Comparison of ENCODE assay signal across 8 cellular contexts in the genomic region with DNA sequence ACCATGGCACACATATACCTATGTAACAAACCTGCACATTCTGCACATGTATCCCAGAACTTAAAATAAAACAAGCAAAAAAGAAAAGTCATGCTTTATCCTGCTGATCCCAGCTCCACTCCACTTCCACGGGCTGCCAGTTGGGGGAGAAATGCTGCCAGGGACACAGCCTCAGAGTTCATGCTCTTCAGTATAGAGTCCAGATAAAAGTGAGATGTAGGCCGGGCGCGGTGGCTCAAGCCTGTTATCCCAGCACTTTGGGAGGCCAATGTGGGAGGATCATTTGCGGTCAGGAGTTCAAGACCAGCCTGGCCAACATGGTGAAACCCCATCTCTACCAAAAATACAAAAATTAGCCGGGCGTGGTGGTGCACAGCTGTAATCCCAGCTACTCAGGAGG. TPM values are rescaled to one million over a fixed set of nuclear protein-coding genes. Genes with fewer than 3 reads are reported as not detected.
DNase-seq lines count a peak whose midpoint lies in the region; ATAC-seq, FAIRE-seq and TF ChIP-seq lines count a peak whose summit lies in the region.
"Not testable (repeated sequence)": the region's sequence is repeated elsewhere in the genome, so short reads cannot be mapped to it uniquely, and the experiment has no call there.

No MANE protein-coding gene starts in this region.

- POLR2A ChIA-PET in IMR-90 (lab: Charles Lee; ENCODE audit: unreplicated experiment) = interaction anchor here (0.6 kb wide), 1 partner anchor 406 kb away, joined by 3 read pairs; no protein-coding TSS in a partner anchor
- POLR2A ChIA-PET in endothelial cell of umbilical vein (lab: Charles Lee) = not testable (repeated sequence)

- H3K36me3 Mint-ChIP-seq in progenitor cell of endocrine pancreas (ENCODE audit: insufficient read depth) = peaks cover 12% of the 10 kb centered on the region

- TF ChIP-seq CTCF in IMR-90 (conservative IDR thresholded peaks at IDR 0.05; ENCODE audit: low read depth, low read length) = peak; percentile 32; the same call in 1 of the 2 replicates
- peak; percentile 10 to 37 for TF ChIP-seq CTCF in endothelial cell of umbilical vein (IDR thresholded peaks at IDR 0.05; ENCODE audit: extremely low read depth in 1 of 2, insufficient read depth in 1 of 2, low read depth in 1 of 2, low read length in 2 of 2)
- peak; percentile 44 for TF ChIP-seq CTCF in progenitor cell of endocrine pancreas (IDR thresholded peaks at IDR 0.05; ENCODE audit: unreplicated experiment)

- dilution Hi-C loops in IMR-90 (cut with HindIII; ENCODE audit: low sequenced_read_pairs, unreplicated experiment); endothelial cell of umbilical vein (cut with MboI; ENCODE audit: extremely low pct_ligation_motif_present, low sequenced_read_pairs): not testable (repeated sequence)

- 80% methylated on average over 2 of the region's 7 CpGs; no CpG with 5 or more reads in 1 of the 2 experiments for WGBS in IMR-90 (ENCODE audit: extremely low coverage in 2 of 2, insufficient read length in 1 of 2), 2 experiments

- H3K36me3 ChIP-seq in IMR-90 (ENCODE audit: control insufficient read depth, insufficient read depth, low read length) (peaks cover 13% of the 10 kb centered on the region), adipocyte (ENCODE audit: control insufficient read depth, insufficient read depth, low read length, severe bottlenecking) (peaks cover 20% of the 10 kb centered on the region)
- not testable (repeated sequence) for H3K36me3 ChIP-seq in endothelial cell of umbilical vein (ENCODE audit: control insufficient read depth in 2 of 2, extremely low read depth in 1 of 2, insufficient read depth in 2 of 2, low read length in 2 of 2)

- H4K20me1 ChIP-seq in IMR-90 (ENCODE audit: insufficient read depth, low read length); endothelial cell of umbilical vein (replicated peaks; ENCODE audit: control insufficient read depth, extremely low read depth, insufficient read depth, low read length): not testable (repeated sequence)

- H3K56ac ChIP-seq in IMR-90 (ENCODE audit: extremely low read depth, insufficient read depth, low read length) = not testable (repeated sequence)

- H3K9me3 ChIP-seq in IMR-90 (ENCODE audit: control insufficient read depth, insufficient read depth, low read length); adipocyte (ENCODE audit: control insufficient read depth, low read length); endothelial cell of umbilical vein (replicated peaks; ENCODE audit: control insufficient read depth, insufficient read depth, low read length): not testable (repeated sequence)

- H3K9ac ChIP-seq in IMR-90 (ENCODE audit: low read depth, low read length); adipocyte (ENCODE audit: low read length); endothelial cell of umbilical vein (replicated peaks; ENCODE audit: extremely low read depth, insufficient read depth, low read length): not testable (repeated sequence)

- H3K9me1 ChIP-seq in IMR-90 (ENCODE audit: insufficient read depth, low read length); endothelial cell of umbilical vein (replicated peaks; ENCODE audit: control insufficient read depth, extremely low read depth, insufficient read depth, low read length): not testable (repeated sequence)

- not testable (repeated sequence) for TF ChIP-seq POLR2A in IMR-90 (IDR thresholded peaks at IDR 0.05; ENCODE audit: low read depth, low read length); endothelial cell of umbilical vein (IDR thresholded peaks at IDR 0.05; ENCODE audit: low read depth, low read length)

- not testable (repeated sequence) for H4K8ac ChIP-seq in IMR-90 (ENCODE audit: low read depth in 2 of 2, low read length in 2 of 2)

- FAIRE-seq in endothelial cell of umbilical vein (lab: Jason Lieb, UNC) = peak; percentile 76

- intact Hi-C loops in IMR-90 (cut with micrococcal nuclease); endothelial cell of umbilical vein (cut with micrococcal nuclease): not testable (repeated sequence)

- H3K23ac ChIP-seq in IMR-90 (ENCODE audit: low read depth, low read length) = not testable (repeated sequence)

- not testable (repeated sequence) for H3K79me2 ChIP-seq in endothelial cell of umbilical vein (ENCODE audit: control insufficient read depth, insufficient read depth, low read length)

- DNase-seq in AG08395 (ENCODE audit: low spot score) (peak; percentile 67), ELF-1 (ENCODE audit: low read depth, low spot score) (peak; percentile 27), IMR-90 (peak; percentile 10), NCI-H82 (lab: John Stamatoyannopoulos, UW) (peak; percentile 50), adipocyte (ENCODE audit: low read depth) (peak; percentile 19), endothelial cell of umbilical vein (ENCODE audit: low read depth, low spot score) (peak; percentile 16), islet precursor cell (peak; percentile 68)
- not testable (repeated sequence) for DNase-seq in progenitor cell of endocrine pancreas (ENCODE audit: low spot score, unreplicated experiment)

- H4K5ac ChIP-seq in IMR-90 (ENCODE audit: low read depth, low read length) = not testable (repeated sequence)

- CTCF ChIA-PET in IMR-90 (lab: Yijun Ruan, JAX) = interaction anchor here (0.6 to 0.7 kb wide), 3 partner anchors 13 to 210 kb away, joined by 3 to 4 read pairs (median 3); no protein-coding TSS in a partner anchor
- CTCF ChIA-PET in endothelial cell of umbilical vein (lab: Charles Lee) = interaction anchor here (0.6 to 1.8 kb wide), 6 partner anchors 9 to 228 kb away, joined by 3 to 10 read pairs (median 6); no protein-coding TSS in a partner anchor

- H2BK15ac ChIP-seq in IMR-90 (ENCODE audit: low read depth, low read length) = not testable (repeated sequence)

- not testable (repeated sequence) for H3K14ac ChIP-seq in IMR-90 (replicated peaks; ENCODE audit: low read depth, low read length)

- H3K4me2 ChIP-seq in IMR-90 (ENCODE audit: low read depth, low read length); endothelial cell of umbilical vein (ENCODE audit: insufficient read depth, low read length): not testable (repeated sequence)

- not testable (repeated sequence) for H2AK9ac ChIP-seq in IMR-90 (replicated peaks; ENCODE audit: low read depth, low read length, poor library complexity)

- H2AK5ac ChIP-seq in IMR-90 (ENCODE audit: low read depth, low read length) = not testable (repeated sequence)

- BruUV-seq in IMR-90 (replicated peaks; lab: Mats Ljungman, UMichigan); endothelial cell of umbilical vein (replicated peaks; lab: Mats Ljungman, UMichigan): not testable (repeated sequence)

- peak; percentile 76 for ATAC-seq in IMR-90 (ENCODE audit: low read depth)

- H2AFZ ChIP-seq in IMR-90 (replicated peaks; ENCODE audit: low read length, poor library complexity); endothelial cell of umbilical vein (ENCODE audit: low read depth, low read length): not testable (repeated sequence)

- H3K4me3 ChIP-seq in IMR-90 (ENCODE audit: insufficient read depth, low read depth, low read length); adipocyte (ENCODE audit: low read length); endothelial cell of umbilical vein (replicated peaks in 1 of 3; ENCODE audit: insufficient read depth in 1 of 3, low read depth in 1 of 3, low read length in 3 of 3): not testable (repeated sequence)

- H2BK120ac ChIP-seq in IMR-90 (ENCODE audit: low read depth, low read length) = not testable (repeated sequence)

- not testable (repeated sequence) for H4K91ac ChIP-seq in IMR-90 (ENCODE audit: insufficient read depth, low read depth, low read length)

- H3K27ac ChIP-seq in IMR-90 (ENCODE audit: insufficient read depth, low read length); endothelial cell of umbilical vein (ENCODE audit: insufficient read depth, low read depth, low read length): not testable (repeated sequence)

- not testable (repeated sequence) for H2BK5ac ChIP-seq in IMR-90 (ENCODE audit: low read depth, low read length, poor library complexity, severe bottlenecking)

- peak overlapping the region; percentile 49 for H3K27ac Mint-ChIP-seq in progenitor cell of endocrine pancreas

- peaks cover 11% of the 10 kb centered on the region for H3K4me1 Mint-ChIP-seq in progenitor cell of endocrine pancreas (ENCODE audit: low read depth)

- not testable (repeated sequence) for H3K27me3 ChIP-seq in IMR-90 (ENCODE audit: control insufficient read depth, insufficient read depth, low read length); adipocyte (replicated peaks; ENCODE audit: control insufficient read depth, insufficient read depth, low read length); endothelial cell of umbilical vein (ENCODE audit: control insufficient read depth in 2 of 2, insufficient read depth in 2 of 2, low read length in 2 of 2)

- H3K27me3 Mint-ChIP-seq in progenitor cell of endocrine pancreas = not testable (repeated sequence)

- TF ChIP-seq RAD21 in IMR-90 (IDR thresholded peaks at IDR 0.05; ENCODE audit: low read length) = peak; percentile 16; the same call in 1 of the 2 replicates

- H3K4me1 ChIP-seq in IMR-90 (ENCODE audit: control insufficient read depth, insufficient read depth, low read length); adipocyte (ENCODE audit: control insufficient read depth, insufficient read depth, low read length); endothelial cell of umbilical vein (ENCODE audit: control insufficient read depth, extremely low read depth, insufficient read depth, low read length): not testable (repeated sequence)

- not testable (repeated sequence) for H3K18ac ChIP-seq in IMR-90 (ENCODE audit: low read depth, low read length)

- in situ Hi-C loops in IMR-90 (cut with MboI; ENCODE audit: low sequenced_read_pairs) = loop anchor here (25.0 kb wide), 2 partner anchors 360 to 485 kb away; no protein-coding TSS in a partner anchor

- not testable (repeated sequence) for H2BK20ac ChIP-seq in IMR-90 (ENCODE audit: low read depth, low read length)

- not testable (repeated sequence) for H3K4ac ChIP-seq in IMR-90 (ENCODE audit: low read depth, low read length)

- H3K9me3 Mint-ChIP-seq in progenitor cell of endocrine pancreas (ENCODE audit: low read depth) = not testable (repeated sequence)

- not testable (repeated sequence) for H3K79me1 ChIP-seq in IMR-90 (ENCODE audit: low read depth in 1 of 2, low read length in 2 of 2)

- not testable (repeated sequence) for H3K4me3 Mint-ChIP-seq in progenitor cell of endocrine pancreas (ENCODE audit: low read depth)

RNA-seq across cellular contexts. Expression of a gene that starts 22.5 kb away (rescaled TPM):
- total RNA-seq in IMR-90 (2012; rRNA removed) (4.4 and 4.5 TPM in 2 replicates), endothelial cell of umbilical vein (1.3 and 1.6 TPM in 2 replicates), progenitor cell of endocrine pancreas (24.7 and 26.7 TPM in 2 replicates)
- polyA plus RNA-seq in IMR-90 (2012; rRNA removed) (6.1 and 6.9 TPM in 2 replicates), endothelial cell of umbilical vein (1.4 and 1.5 TPM in 2 replicates)
- polyA plus RNA-seq in IMR-90 (2012; cell fraction: cytosol; rRNA removed) = 3.0 and 4.0 TPM in 2 replicates
- polyA plus RNA-seq in IMR-90 (2012; cell fraction: nucleus; rRNA removed; ENCODE audit: low replicate concordance) = 3.9 and 7.6 TPM in 2 replicates
- polyA plus RNA-seq in endothelial cell of umbilical vein (2011; cell fraction: cytosol; rRNA removed) = 1.2 TPM in 2 replicates
- 2.3 and 2.5 TPM in 2 replicates for polyA plus RNA-seq in endothelial cell of umbilical vein (2011; cell fraction: nucleus; rRNA removed)
- polyA plus RNA-seq in endothelial cell of umbilical vein (2012) = 1.3 and 1.7 TPM in 2 replicates
- 3.4 and 3.8 TPM in 2 replicates for polyA minus RNA-seq in endothelial cell of umbilical vein
- polyA minus RNA-seq in endothelial cell of umbilical vein (2011; cell fraction: cytosol; rRNA and poly(A)+ RNA removed) = not detected
- polyA minus RNA-seq in endothelial cell of umbilical vein (2011; cell fraction: nucleus; rRNA and poly(A)+ RNA removed) = 1.5 and 1.6 TPM in 2 replicates

RNA-seq across cellular contexts. Expression of a gene that starts 30.5 kb away (rescaled TPM):
- 27.2 and 38.3 TPM in 2 replicates for total RNA-seq in IMR-90 (2012; rRNA removed)
- polyA plus RNA-seq in IMR-90 (2012; rRNA removed) = 51.2 and 55.5 TPM in 2 replicates
- polyA plus RNA-seq in IMR-90 (2012; cell fraction: cytosol; rRNA removed) = 44.3 and 53.4 TPM in 2 replicates
- polyA plus RNA-seq in IMR-90 (2012; cell fraction: nucleus; rRNA removed; ENCODE audit: low replicate concordance) = 130 and 132 TPM in 2 replicates
- 40.3 and 42.0 TPM in 2 replicates for total RNA-seq in endothelial cell of umbilical vein
- 50.3 and 52.6 TPM in 2 replicates for polyA plus RNA-seq in endothelial cell of umbilical vein
- polyA plus RNA-seq in endothelial cell of umbilical vein (2011; cell fraction: cytosol; rRNA removed) = 26.2 and 30.5 TPM in 2 replicates
- 90.2 and 90.5 TPM in 2 replicates for polyA plus RNA-seq in endothelial cell of umbilical vein (2011; cell fraction: nucleus; rRNA removed)
- polyA plus RNA-seq in endothelial cell of umbilical vein (2012) = 22.7 and 33.0 TPM in 2 replicates
- polyA minus RNA-seq in endothelial cell of umbilical vein = 39.6 and 67.0 TPM in 2 replicates
- polyA minus RNA-seq in endothelial cell of umbilical vein (2011; cell fraction: cytosol; rRNA and poly(A)+ RNA removed) = 23.0 TPM
- 45.7 and 64.0 TPM in 2 replicates for polyA minus RNA-seq in endothelial cell of umbilical vein (2011; cell fraction: nucleus; rRNA and poly(A)+ RNA removed)
- total RNA-seq in progenitor cell of endocrine pancreas = 55.4 and 56.5 TPM in 2 replicates
